ENCODE assay signal across 8 cellular contexts in the genomic region with DNA sequence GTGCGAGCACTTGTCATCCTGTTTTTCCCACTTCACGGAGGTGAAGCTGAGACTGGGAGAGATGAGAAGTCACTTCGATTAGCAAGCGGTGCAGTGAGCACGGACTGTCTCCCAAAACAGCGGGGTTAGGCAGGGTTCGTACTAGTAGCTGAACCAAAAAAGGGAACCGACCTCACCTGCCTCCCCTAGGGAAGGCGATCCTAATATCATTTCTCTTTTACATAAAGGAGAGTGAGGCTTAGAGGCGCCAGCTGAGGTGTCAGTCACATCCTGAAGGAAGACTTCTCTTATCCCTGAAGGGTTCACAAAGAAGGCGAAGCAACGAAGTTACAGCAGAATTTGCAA. TPM values are rescaled to one million over a fixed set of nuclear protein-coding genes. Genes with fewer than 3 reads are reported as not detected.
DNase-seq lines count a peak whose midpoint lies in the region; ATAC-seq and TF ChIP-seq lines count a peak whose summit lies in the region.

No MANE protein-coding gene starts in this region.

- H4K20me1 ChIP-seq in PC-9 (ENCODE audit: insufficient read depth), result peaks cover 8% of the 10 kb centered on the region; the same call in 1 of the 2 replicates

- no TSS peak for BruUV-seq in PC-9 (replicated peaks; lab: Mats Ljungman, UMichigan)

- POLR2A ChIA-PET in PC-9 (lab: Charles Lee; ENCODE audit: unreplicated experiment), result interaction anchor here (0.6 to 1.0 kb wide), 5 partner anchors 56 to 486 kb away, joined by 3 to 13 read pairs (median 3); no protein-coding TSS in a partner anchor

- H3K36me3 ChIP-seq in BE2C (peaks cover 17% of the 10 kb centered on the region), PC-9 (ENCODE audit: low read depth) (peaks cover 4% of the 10 kb centered on the region; the same call in 1 of the 2 replicates)

- TF ChIP-seq CTCF in BE2C (IDR thresholded peaks at IDR 0.05; ENCODE audit: low read depth, low read length) (no peak), PC-9 (conservative IDR thresholded peaks at IDR 0.05) (no peak), fibroblast of pulmonary artery (IDR thresholded peaks at IDR 0.05; ENCODE audit: low read length, missing control alignments) (no peak)

- H3K4me3 ChIP-seq in BE2C (ENCODE audit: low read depth, low read length) (peak overlapping the region; percentile 99), PC-9 (peak overlapping the region; percentile 99), fibroblast of pulmonary artery (replicated peaks; ENCODE audit: low read depth, low read length) (peak overlapping the region; percentile 97), skin epidermis (peak overlapping the region; percentile 73 to 99 (median 86))

- no peak overlapping the region for H3K27ac ChIP-seq in PC-9
- peak overlapping the region in 16 of 21 experiments; percentile 24 to 92 (median 86) for H3K27ac ChIP-seq in skin epidermis

- peak overlapping the region; percentile 85 for H3K4me2 ChIP-seq in PC-9

- DNase-seq in BE2C (no peak), PC-9 (no peak), fibroblast of pulmonary artery (ENCODE audit: low read depth) (no peak), NCI-H146 treated with DMSO at 0.1 percent for 48 hours (lab: John Stamatoyannopoulos, UW; ENCODE audit: unreplicated experiment) (no peak), NCI-H1436 (lab: John Stamatoyannopoulos, UW) (no peak)

- H3K4me1 ChIP-seq in BE2C, result no peaks in the 10 kb centered on the region
- H3K4me1 ChIP-seq in PC-9 (replicated peaks; ENCODE audit: insufficient read depth), result peaks cover 6% of the 10 kb centered on the region; the same call in 1 of the 2 replicates

- no peaks in the 10 kb centered on the region for H3K27me3 ChIP-seq in BE2C
- no peaks in the 10 kb centered on the region for H3K27me3 ChIP-seq in PC-9 (ENCODE audit: insufficient read depth, low read depth)

- ATAC-seq in GM21529 (IDR thresholded peaks at IDR 0.05; ENCODE audit: unreplicated experiment) (peak; percentile 10), GM21737 (IDR thresholded peaks at IDR 0.05; ENCODE audit: unreplicated experiment) (no peak)

- intact Hi-C loops in PC-9 (cut with micrococcal nuclease; ENCODE audit: unreplicated experiment), result no loop called here

- H3K79me2 ChIP-seq in PC-9 (ENCODE audit: low read depth), result peaks cover 35% of the 10 kb centered on the region

- H2AFZ ChIP-seq in PC-9, result peak overlapping the region; percentile 100

- H3K9me3 ChIP-seq in BE2C (no peaks in the 10 kb centered on the region), PC-9 (ENCODE audit: insufficient read depth, low read depth) (no peaks in the 10 kb centered on the region)

- H3K9me2 ChIP-seq in PC-9 (ENCODE audit: insufficient read depth), result no peaks in the 10 kb centered on the region

- CTCF ChIA-PET in PC-9 (lab: Charles Lee), result interaction anchor here (0.7 kb wide), 1 partner anchor 10 kb away, joined by 3 read pairs; no protein-coding TSS in a partner anchor

- H3F3A ChIP-seq in PC-9 (ENCODE audit: insufficient read depth, low read depth), result no peaks in the 10 kb centered on the region

RNA-seq across cellular contexts. Expression of a gene that starts 0.5 kb away (rescaled TPM):
- 88.9 TPM for polyA plus RNA-seq in BE2C (2012; ENCODE audit: insufficient read depth, insufficient read length, low read depth)
- 115 and 122 TPM in 2 replicates for total RNA-seq in PC-9 (2021)

RNA-seq across cellular contexts. Expression of a gene that starts 3.2 kb away (rescaled TPM):
- 10.4 TPM for polyA plus RNA-seq in BE2C (2012; ENCODE audit: insufficient read depth, insufficient read length, low read depth)
- total RNA-seq in PC-9 (2021), result 0.85 and 1.2 TPM in 2 replicates

RNA-seq across cellular contexts. Expression of a gene that starts 26.3 kb away (rescaled TPM):
- 206 TPM for polyA plus RNA-seq in BE2C (2012; ENCODE audit: insufficient read depth, insufficient read length, low read depth)
- 31.5 and 35.8 TPM in 2 replicates for total RNA-seq in PC-9 (2021)

RNA-seq across cellular contexts. Expression of a gene that starts 26.5 kb away (rescaled TPM):
- polyA plus RNA-seq in BE2C (2012; ENCODE audit: insufficient read depth, insufficient read length, low read depth), result 243 TPM
- 133 and 149 TPM in 2 replicates for total RNA-seq in PC-9 (2021)

RNA-seq across cellular contexts. Expression of a gene that starts 54.3 kb away (rescaled TPM):
- 264 TPM for polyA plus RNA-seq in BE2C (2012; ENCODE audit: insufficient read depth, insufficient read length, low read depth)
- 123 and 126 TPM in 2 replicates for total RNA-seq in PC-9 (2021)
